ENCODE assay signal across 9 cellular contexts in the genomic region with DNA sequence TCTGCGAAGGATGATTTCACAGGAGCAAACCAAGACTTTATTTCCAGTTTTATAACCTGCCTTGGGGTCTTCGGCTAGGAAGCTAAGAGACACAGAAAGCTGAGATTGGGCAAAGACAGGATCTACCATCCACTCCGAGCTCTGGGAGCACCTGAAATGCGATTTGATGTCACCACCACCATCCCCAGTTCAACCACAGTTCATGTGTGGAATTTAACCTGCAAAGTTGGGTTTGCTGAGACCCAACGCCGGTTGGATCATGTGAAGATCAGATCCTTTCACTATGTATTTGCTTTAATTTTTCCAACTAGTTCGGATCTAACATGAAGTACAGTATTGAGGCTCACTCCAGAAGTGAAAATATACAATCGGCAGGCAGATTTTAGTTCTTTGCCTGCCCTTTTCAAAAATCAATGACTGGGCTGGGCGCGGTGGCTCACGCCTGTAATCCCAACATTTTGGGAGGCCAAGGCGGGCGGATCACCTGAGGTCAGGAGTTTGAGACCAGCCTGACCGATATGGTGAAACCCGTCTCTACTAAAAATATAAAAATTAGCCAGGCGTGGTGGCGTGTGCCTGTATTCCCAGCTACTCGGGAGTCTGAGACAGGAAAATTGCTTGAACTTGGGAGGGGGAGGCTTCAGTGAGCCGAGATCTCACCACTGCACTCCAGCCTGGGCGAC. TPM values are rescaled to one million over a fixed set of nuclear protein-coding genes. Genes with fewer than 3 reads are reported as not detected.
A peak's percentile ranks its signal among the peaks of the same experiment; 100 is the strongest.
DNase-seq lines count a peak whose midpoint lies in the region; ATAC-seq and TF ChIP-seq lines count a peak whose summit lies in the region.
"Had no signal": no experiment of that assay in that cellular context is flagged by ENCODE, and none has a peak within 500 bp of the region (broad histone marks: within the 10 kb centered on the region; RNA-seq: fewer than 3 reads in every experiment).

No MANE protein-coding gene starts in this region.

- TF ChIP-seq POLR2A in stomach (IDR thresholded peaks at IDR 0.05) = no peak

- H3K4me1 ChIP-seq in Panc1 (ENCODE audit: control insufficient read depth, insufficient read depth, low read length) (peaks cover 15% of the 10 kb centered on the region), stomach (peaks cover 20 to 47% (median 39%) of the 10 kb centered on the region in 4 donors)

- CTCF ChIA-PET in activated naive CD4-positive, alpha-beta T cell treated with anti-CD3 and anti-CD28 coated beads for 36 hours (lab: Charles Lee) = interaction anchor here (0.6 to 6.4 kb wide), 3 partner anchors 16 to 25 kb away, joined by 7 to 62 read pairs (median 18); no protein-coding TSS in a partner anchor
- CTCF ChIA-PET in Panc1 (lab: Charles Lee) = interaction anchor here (0.7 kb wide), 1 partner anchor 28 kb away, joined by 7 read pairs; no protein-coding TSS in a partner anchor

- H3K27ac ChIP-seq in Panc1 (ENCODE audit: low read length) = peak overlapping the region; percentile 96; the same call in 1 of the 2 replicates
- peak overlapping the region in 3 of 5 donors; percentile 95 to 99 (median 96) for H3K27ac ChIP-seq in stomach

- TF ChIP-seq CTCF in Panc1 (IDR thresholded peaks at IDR 0.05) = no peak
- no peak for TF ChIP-seq CTCF in glutamatergic neuron (IDR thresholded peaks at IDR 0.05; ENCODE audit: partially characterized antibody, unreplicated experiment)
- no peak for TF ChIP-seq CTCF in stomach (IDR thresholded peaks at IDR 0.05)

- WGBS in stomach, 5 donors = 91 to 96% (median 93%) methylated on average over 20 of the region's 20 CpGs

- BruUV-seq in Panc1 (replicated peaks; lab: Mats Ljungman, UMichigan) = no TSS peak

- H3K4me3 ChIP-seq in Panc1 (ENCODE audit: low read depth in 2 of 2, low read length in 2 of 2) = peak overlapping the region; percentile 77 to 85
- peak overlapping the region in 2 of 4 donors; percentile 70 to 75 for H3K4me3 ChIP-seq in stomach

- H3K9me3 Mint-ChIP-seq in activated naive CD4-positive, alpha-beta T cell treated with anti-CD3 and anti-CD28 coated beads for 36 hours = no peaks in the 10 kb centered on the region
- no peaks in the 10 kb centered on the region for H3K9me3 Mint-ChIP-seq in glutamatergic neuron (ENCODE audit: unreplicated experiment)

- POLR2A ChIA-PET in Panc1 (lab: Charles Lee) = interaction anchor here (1.3 kb wide), 1 partner anchor 23 kb away, joined by 7 read pairs; no protein-coding TSS in a partner anchor

- intact Hi-C loops in activated naive CD4-positive, alpha-beta T cell treated with anti-CD3 and anti-CD28 coated beads for 36 hours (cut with micrococcal nuclease) = loop anchor here (2.0 kb wide), 1 partner anchor 60 kb away; a partner anchor contains a TSS
- intact Hi-C loops in Panc1 (cut with micrococcal nuclease; ENCODE audit: unreplicated experiment) = no loop called here
- intact Hi-C loops in stomach (cut with DNase I; ENCODE audit: low total_unique reads) = no loop called here

- H3K4me1 Mint-ChIP-seq in activated naive CD4-positive, alpha-beta T cell treated with anti-CD3 and anti-CD28 coated beads for 36 hours (ENCODE audit: low read depth) = peaks cover 32% of the 10 kb centered on the region
- peaks cover 18% of the 10 kb centered on the region for H3K4me1 Mint-ChIP-seq in glutamatergic neuron (ENCODE audit: low read depth, unreplicated experiment)

- no peaks in the 10 kb centered on the region for H3K36me3 ChIP-seq in Panc1 (ENCODE audit: control insufficient read depth, insufficient read depth, low read length)
- peaks cover 0 to under 1% (median 0%) of the 10 kb centered on the region in 4 donors for H3K36me3 ChIP-seq in stomach

- DNase-seq in activated naive CD4-positive, alpha-beta T cell treated with anti-CD3 and anti-CD28 coated beads for 36 hours = no peak
- no peak for DNase-seq in activated naive CD4-positive, alpha-beta T cell (lab: John Stamatoyannopoulos, UW)
- DNase-seq in Panc1 (ENCODE audit: low read depth, low spot score) (no peak), glutamatergic neuron (no peak), stomach (no peak)
- DNase-seq: midbrain had no signal

- no peak for TF ChIP-seq EP300 in stomach (IDR thresholded peaks at IDR 0.05)

- peak overlapping the region; percentile 96 for H3K4me3 Mint-ChIP-seq in activated naive CD4-positive, alpha-beta T cell treated with anti-CD3 and anti-CD28 coated beads for 36 hours
- H3K4me3 Mint-ChIP-seq in glutamatergic neuron (ENCODE audit: unreplicated experiment) = peak overlapping the region; percentile 99

- H3K27me3 ChIP-seq in Panc1 (ENCODE audit: control insufficient read depth, insufficient read depth, low read length) (no peaks in the 10 kb centered on the region), stomach (no peaks in the 10 kb centered on the region)

- no peaks in the 10 kb centered on the region for H3K27me3 Mint-ChIP-seq in activated naive CD4-positive, alpha-beta T cell treated with anti-CD3 and anti-CD28 coated beads for 36 hours (ENCODE audit: low read depth)
- H3K27me3 Mint-ChIP-seq in glutamatergic neuron (ENCODE audit: unreplicated experiment) = peaks cover 4% of the 10 kb centered on the region

- peaks cover 5% of the 10 kb centered on the region for H3K36me3 Mint-ChIP-seq in activated naive CD4-positive, alpha-beta T cell treated with anti-CD3 and anti-CD28 coated beads for 36 hours (ENCODE audit: low read depth)
- H3K36me3 Mint-ChIP-seq in glutamatergic neuron (ENCODE audit: unreplicated experiment) = no peaks in the 10 kb centered on the region

- ATAC-seq in Panc1 (no peak), HG03039 (IDR thresholded peaks at IDR 0.05; ENCODE audit: unreplicated experiment) (no peak), HG03432 (IDR thresholded peaks at IDR 0.05; ENCODE audit: unreplicated experiment) (no peak), HG02840 (IDR thresholded peaks at IDR 0.05; ENCODE audit: low FRiP score, unreplicated experiment) (no peak)

- in situ Hi-C loops in Panc1 (cut with HindIII; ENCODE audit: low pct_unique_long_range_greater_than_20kb, low sequenced_read_pairs) = no loop called here

- H3K27ac Mint-ChIP-seq in activated naive CD4-positive, alpha-beta T cell treated with anti-CD3 and anti-CD28 coated beads for 36 hours = no peak overlapping the region
- peak overlapping the region; percentile 99 for H3K27ac Mint-ChIP-seq in glutamatergic neuron (ENCODE audit: unreplicated experiment)

- H3K9me3 ChIP-seq in Panc1 (ENCODE audit: control insufficient read depth, insufficient read depth, low read depth, low read length) (no peaks in the 10 kb centered on the region), stomach (no peaks in the 10 kb centered on the region)

RNA-seq across cellular contexts. Expression of a gene that starts 1.4 kb away (rescaled TPM):
- 10 to 100 TPM; 28.5 to 29.5 TPM for total RNA-seq in activated naive CD4-positive, alpha-beta T cell treated with anti-CD3 and anti-CD28 coated beads for 36 hours
- total RNA-seq in Panc1 (2021; ENCODE audit: unreplicated experiment) (53.1 TPM), glutamatergic neuron (ENCODE audit: unreplicated experiment) (58.4 TPM), stomach (10 to 100 TPM in 4 of 5 donors, 1 to 10 TPM in 1; 5.8 to 35.1 (median 18.0) TPM)
- polyA plus RNA-seq in Panc1 (2012; ENCODE audit: insufficient read length) = 48.1 TPM
- 10 to 100 TPM; 16.3 to 24.6 (median 22.3) TPM for polyA plus RNA-seq in stomach

RNA-seq across cellular contexts. Expression of a gene that starts 39.2 kb away (rescaled TPM):
- total RNA-seq in activated naive CD4-positive, alpha-beta T cell treated with anti-CD3 and anti-CD28 coated beads for 36 hours = 10 to 100 TPM; 14.3 to 17.1 TPM
- 171 TPM for total RNA-seq in Panc1 (2021; ENCODE audit: unreplicated experiment)
- 357 TPM for polyA plus RNA-seq in Panc1 (2012; ENCODE audit: insufficient read length)
- 17.4 TPM for total RNA-seq in glutamatergic neuron (ENCODE audit: unreplicated experiment)
- total RNA-seq in stomach = 100 to 1,000 TPM in 2 of 5 donors, 10 to 100 TPM in 3; 36.5 to 152 (median 64.7) TPM
- polyA plus RNA-seq in stomach = 10 to 100 TPM; 11.8 to 42.4 (median 26.6) TPM
